Comparison of ENCODE assay signal across 11 cellular contexts in genomic region chr1:243422362-243422761, GRCh38.
DNase-seq lines count a peak whose midpoint lies in the region; ATAC-seq and TF ChIP-seq lines count a peak whose summit lies in the region.
"Had no signal": no experiment of that assay in that cellular context is flagged by ENCODE, and none has a peak within 500 bp of the region (broad histone marks: within the 10 kb centered on the region; RNA-seq: fewer than 3 reads in every experiment).

No MANE protein-coding gene starts in this region.

- no peak overlapping the region for H3K4me3 ChIP-seq in colonic mucosa
- H3K4me3 ChIP-seq: K562, left lung had no signal

- H3K27ac Mint-ChIP-seq in T-helper 1 cell treated with Interleukin-12 subunit alpha and Interleukin-12 subunit beta and Interleukin-4 antibody, amounts not matched to agents 30 μg/mL and 1 μg/mL, for 36 hours = peak overlapping the region; percentile 80
- no peak overlapping the region for H3K27ac Mint-ChIP-seq in activated T-helper 1 cell treated with anti-CD3 and anti-CD28 coated beads, Interleukin-12 subunit alpha, Interleukin-12 subunit beta, Interleukin-2, Interleukin-4 antibody, amounts not matched to agents 30 ng/mL and 10 ng/mL and 1 ng/mL, durations not matched to agents 14 hours and 24 hours and 36 hours
- H3K27ac Mint-ChIP-seq in natural killer cell treated with Interleukin-12 subunit alpha and Interleukin-12 subunit beta and Interleukin-15 and Interleukin-18, amount 100 ng/mL, for 72 hours = peak overlapping the region; percentile 4 to 7

- no peak overlapping the region for H3K27ac ChIP-seq in colonic mucosa
- H3K27ac ChIP-seq: left lung had no signal

- H3K9me3 Mint-ChIP-seq in T-helper 1 cell treated with Interleukin-12 subunit alpha and Interleukin-12 subunit beta and Interleukin-4 antibody, amounts not matched to agents 30 μg/mL and 1 μg/mL, for 36 hours = peaks cover 3% of the 10 kb centered on the region
- no peaks in the 10 kb centered on the region for H3K9me3 Mint-ChIP-seq in activated T-helper 1 cell treated with anti-CD3 and anti-CD28 coated beads, Interleukin-12 subunit alpha, Interleukin-12 subunit beta, Interleukin-2, Interleukin-4 antibody, amounts not matched to agents 30 ng/mL and 10 ng/mL and 1 ng/mL, durations not matched to agents 14 hours and 24 hours and 36 hours
- no peaks in the 10 kb centered on the region for H3K9me3 Mint-ChIP-seq in natural killer cell treated with Interleukin-12 subunit alpha and Interleukin-12 subunit beta and Interleukin-15 and Interleukin-18, amount 100 ng/mL, for 72 hours
- H3K9me3 Mint-ChIP-seq: naive thymus-derived CD8-positive, alpha-beta T cell had no signal

- intact Hi-C loops in activated T-helper 1 cell treated with anti-CD3 and anti-CD28 coated beads, Interleukin-12 subunit alpha, Interleukin-12 subunit beta, Interleukin-2, Interleukin-4 antibody, amounts not matched to agents 30 ng/mL and 10 ng/mL and 1 ng/mL, durations not matched to agents 14 hours and 24 hours and 36 hours (cut with micrococcal nuclease) = loop anchor here (5.0 kb wide), 3 partner anchors 325 to 1180 kb away; no protein-coding TSS in a partner anchor
- intact Hi-C loops in colonic mucosa (cut with DNase I) = no loop called here

- peaks cover 27% of the 10 kb centered on the region for H3K4me1 Mint-ChIP-seq in T-helper 1 cell treated with Interleukin-12 subunit alpha and Interleukin-12 subunit beta and Interleukin-4 antibody, amounts not matched to agents 30 μg/mL and 1 μg/mL, for 36 hours (ENCODE audit: low read depth)
- peaks cover 38% of the 10 kb centered on the region for H3K4me1 Mint-ChIP-seq in activated T-helper 1 cell treated with anti-CD3 and anti-CD28 coated beads, Interleukin-12 subunit alpha, Interleukin-12 subunit beta, Interleukin-2, Interleukin-4 antibody, amounts not matched to agents 30 ng/mL and 10 ng/mL and 1 ng/mL, durations not matched to agents 14 hours and 24 hours and 36 hours (ENCODE audit: low read depth)
- peaks cover 12 to 16% of the 10 kb centered on the region in 2 donors for H3K4me1 Mint-ChIP-seq in natural killer cell treated with Interleukin-12 subunit alpha and Interleukin-12 subunit beta and Interleukin-15 and Interleukin-18, amount 100 ng/mL, for 72 hours (ENCODE audit: low read depth in 2 of 2)

- DNase-seq in T-helper 1 cell = no peak
- DNase-seq in HEK293T (ENCODE audit: extremely low spot score) = no peak
- no peak for DNase-seq in activated T-helper 1 cell treated with anti-CD3 and anti-CD28 coated beads, Interleukin-12 subunit alpha, Interleukin-12 subunit beta, Interleukin-2, Interleukin-4 antibody, amounts not matched to agents 30 ng/mL and 10 ng/mL and 1 ng/mL, durations not matched to agents 14 hours and 24 hours and 36 hours (ENCODE audit: low spot score)
- no peak for DNase-seq in natural killer cell treated with Interleukin-12 subunit alpha and Interleukin-12 subunit beta and Interleukin-15 and Interleukin-18, amount 100 ng/mL, for 72 hours (ENCODE audit: low spot score)
- no peak for DNase-seq in A172 (ENCODE audit: low spot score)
- DNase-seq in colonic mucosa = no peak
- DNase-seq in activated CD4-positive, CD25-positive, alpha-beta regulatory T cell (lab: John Stamatoyannopoulos, UW) = no peak

- peak overlapping the region; percentile 36 for H3K4me3 Mint-ChIP-seq in T-helper 1 cell treated with Interleukin-12 subunit alpha and Interleukin-12 subunit beta and Interleukin-4 antibody, amounts not matched to agents 30 μg/mL and 1 μg/mL, for 36 hours
- peak overlapping the region; percentile 61 for H3K4me3 Mint-ChIP-seq in activated T-helper 1 cell treated with anti-CD3 and anti-CD28 coated beads, Interleukin-12 subunit alpha, Interleukin-12 subunit beta, Interleukin-2, Interleukin-4 antibody, amounts not matched to agents 30 ng/mL and 10 ng/mL and 1 ng/mL, durations not matched to agents 14 hours and 24 hours and 36 hours
- peak overlapping the region; percentile 63 for H3K4me3 Mint-ChIP-seq in natural killer cell treated with Interleukin-12 subunit alpha and Interleukin-12 subunit beta and Interleukin-15 and Interleukin-18, amount 100 ng/mL, for 72 hours

- H3K9me3 ChIP-seq in colonic mucosa = no peaks in the 10 kb centered on the region
- H3K9me3 ChIP-seq: left lung had no signal

- H3K9ac ChIP-seq in colonic mucosa (ENCODE audit: low read depth in 2 of 2, low read length in 2 of 2) = no peak overlapping the region

- no peak for ATAC-seq in natural killer cell treated with Interleukin-12 subunit alpha and Interleukin-12 subunit beta and Interleukin-15 and Interleukin-18, amount 100 ng/mL, for 72 hours

- POLR2A ChIA-PET in HEK293T (lab: Yijun Ruan, JAX) = no interaction called here

- H3K4me1 ChIP-seq in colonic mucosa = no peaks in the 10 kb centered on the region

- no peak for TF ChIP-seq CTCF in colonic mucosa (IDR thresholded peaks at IDR 0.05)

- no peaks in the 10 kb centered on the region for H3K36me3 ChIP-seq in colonic mucosa

- H3K27me3 ChIP-seq in colonic mucosa = no peaks in the 10 kb centered on the region
- H3K27me3 ChIP-seq: left lung had no signal

- peaks cover 5% of the 10 kb centered on the region for H3K36me3 Mint-ChIP-seq in T-helper 1 cell treated with Interleukin-12 subunit alpha and Interleukin-12 subunit beta and Interleukin-4 antibody, amounts not matched to agents 30 μg/mL and 1 μg/mL, for 36 hours (ENCODE audit: low read depth)
- peaks cover 15% of the 10 kb centered on the region for H3K36me3 Mint-ChIP-seq in activated T-helper 1 cell treated with anti-CD3 and anti-CD28 coated beads, Interleukin-12 subunit alpha, Interleukin-12 subunit beta, Interleukin-2, Interleukin-4 antibody, amounts not matched to agents 30 ng/mL and 10 ng/mL and 1 ng/mL, durations not matched to agents 14 hours and 24 hours and 36 hours (ENCODE audit: low read depth)
- H3K36me3 Mint-ChIP-seq in natural killer cell treated with Interleukin-12 subunit alpha and Interleukin-12 subunit beta and Interleukin-15 and Interleukin-18, amount 100 ng/mL, for 72 hours = no peaks in the 10 kb centered on the region

- H3K27me3 Mint-ChIP-seq in T-helper 1 cell treated with Interleukin-12 subunit alpha and Interleukin-12 subunit beta and Interleukin-4 antibody, amounts not matched to agents 30 μg/mL and 1 μg/mL, for 36 hours (ENCODE audit: low read depth) = no peaks in the 10 kb centered on the region
- H3K27me3 Mint-ChIP-seq in activated T-helper 1 cell treated with anti-CD3 and anti-CD28 coated beads, Interleukin-12 subunit alpha, Interleukin-12 subunit beta, Interleukin-2, Interleukin-4 antibody, amounts not matched to agents 30 ng/mL and 10 ng/mL and 1 ng/mL, durations not matched to agents 14 hours and 24 hours and 36 hours (ENCODE audit: insufficient read depth) = no peaks in the 10 kb centered on the region
- H3K27me3 Mint-ChIP-seq in natural killer cell treated with Interleukin-12 subunit alpha and Interleukin-12 subunit beta and Interleukin-15 and Interleukin-18, amount 100 ng/mL, for 72 hours = no peaks in the 10 kb centered on the region
- H3K27me3 Mint-ChIP-seq: naive thymus-derived CD8-positive, alpha-beta T cell had no signal

- CTCF ChIA-PET in HEK293T (lab: Yijun Ruan, JAX) = no interaction called here

TF ChIP-seq in HEK293T, 16 proteins besides CTCF, POLR2A, EP300 and RAD21:
- TF ChIP-seq ZNF384 (IDR thresholded peaks at IDR 0.05) (no peak; the same call in 1 of the 2 replicates), PKNOX1 (IDR thresholded peaks at IDR 0.05) (0 out of 2 replicates have a peak, but pooled peaks have one; percentile 30)
